In genomic region chr2:20218331-20219320, GRCh38 we compare ENCODE assay signal across 2 cellular contexts.
TF ChIP-seq lines count a peak whose summit lies in the region.

No MANE protein-coding gene starts in this region.

TF ChIP-seq in HEK293, 187 proteins besides CTCF, POLR2A, EP300 and RAD21:
- TF ChIP-seq ZNF510 (tag by site-specific recombination; IDR thresholded peaks at IDR 0.05; ENCODE audit: insufficient replicate concordance) (no peak), HOXA7 (CRISPR knock-in tag; IDR thresholded peaks at IDR 0.05; ENCODE audit: borderline replicate concordance) (no peak), ZNF211 (tag by site-specific recombination; IDR thresholded peaks at IDR 0.05; ENCODE audit: low read depth) (no peak), ZSCAN4 (tag by site-specific recombination; IDR thresholded peaks at IDR 0.05) (peak; percentile 97), BCL6B (tag by site-specific recombination; IDR thresholded peaks at IDR 0.05) (no peak), ZBTB20 (tag by site-specific recombination; IDR thresholded peaks at IDR 0.05) (no peak)

TF ChIP-seq in HepG2, 621 proteins besides CTCF, POLR2A, EP300 and RAD21:
- TF ChIP-seq FOXP1 (IDR thresholded peaks at IDR 0.05) (peak; percentile 58; the same call in 1 of the 2 replicates), FOXP1 (CRISPR knock-in tag; IDR thresholded peaks at IDR 0.05) (no peak), IRF9 (CRISPR knock-in tag; IDR thresholded peaks at IDR 0.05; ENCODE audit: borderline replicate concordance) (no peak), ZBTB40 (IDR thresholded peaks at IDR 0.05) (peak; percentile 26; the same call in 1 of the 2 replicates), ZBTB40 (CRISPR knock-in tag; IDR thresholded peaks at IDR 0.05) (no peak), MXD1 (CRISPR knock-in tag; IDR thresholded peaks at IDR 0.05) (no peak), ZNF740 (CRISPR knock-in tag; IDR thresholded peaks at IDR 0.05) (0 out of 2 replicates have a peak, but pooled peaks have one; percentile 57), MAZ (IDR thresholded peaks at IDR 0.05; ENCODE audit: borderline replicate concordance, low read depth, low read length) (no peak), MAZ (CRISPR knock-in tag; IDR thresholded peaks at IDR 0.05; ENCODE audit: low read depth) (no peak), IRX3 (CRISPR knock-in tag; IDR thresholded peaks at IDR 0.05; ENCODE audit: borderline replicate concordance, low read depth) (no peak), NONO (IDR thresholded peaks at IDR 0.05) (no peak), NONO (CRISPR knock-in tag; conservative IDR thresholded peaks at IDR 0.05) (0 out of 2 replicates have a peak, but pooled peaks have one; percentile 46), SUZ12 (IDR thresholded peaks at IDR 0.05; ENCODE audit: low read depth, low read length) (no peak), ZBTB3 (CRISPR knock-in tag; IDR thresholded peaks at IDR 0.05; ENCODE audit: borderline replicate concordance, low read depth) (no peak), ZNF646 (CRISPR knock-in tag; IDR thresholded peaks at IDR 0.05) (peak; percentile 97), ARNT (IDR thresholded peaks at IDR 0.05) (peak; percentile 62; the same call in 1 of the 2 replicates), EED (CRISPR knock-in tag; IDR thresholded peaks at IDR 0.05) (0 out of 2 replicates have a peak, but pooled peaks have one; percentile 49), ZNF776 (CRISPR knock-in tag; IDR thresholded peaks at IDR 0.05) (0 out of 2 replicates have a peak, but pooled peaks have one; percentile 27), ZNF713 (CRISPR knock-in tag; IDR thresholded peaks at IDR 0.05) (no peak), DR1 (CRISPR knock-in tag; IDR thresholded peaks at IDR 0.05) (no peak), ZNF710 (CRISPR knock-in tag; IDR thresholded peaks at IDR 0.05; ENCODE audit: borderline replicate concordance) (0 out of 2 replicates have a peak, but pooled peaks have one; percentile 10), ZNF556 (CRISPR knock-in tag; IDR thresholded peaks at IDR 0.05; ENCODE audit: borderline replicate concordance) (no peak), RERE (CRISPR knock-in tag; IDR thresholded peaks at IDR 0.05; ENCODE audit: low read depth) (no peak), ZNF343 (CRISPR knock-in tag; IDR thresholded peaks at IDR 0.05) (no peak), IKZF1 (IDR thresholded peaks at IDR 0.05) (peak; percentile 38; the same call in 1 of the 2 replicates)
